In genomic region chr12:131828671-131829350, GRCh38 we compare ENCODE assay signal across 8 cellular contexts. TPM values are rescaled to one million over a fixed set of nuclear protein-coding genes. Genes with fewer than 3 reads are reported as not detected.
DNase-seq lines count a peak whose midpoint lies in the region; ATAC-seq and TF ChIP-seq lines count a peak whose summit lies in the region.

No MANE protein-coding gene starts in this region.

- H3K79me2 ChIP-seq in mesendoderm (ENCODE audit: control insufficient read depth, insufficient read depth, low read length) = no peaks in the 10 kb centered on the region

- H3K4me1 ChIP-seq in mesendoderm (ENCODE audit: control insufficient read depth, low read depth, low read length) = no peaks in the 10 kb centered on the region

- H3K27me3 Mint-ChIP-seq in IgD-negative memory B cell = peaks cover 33% of the 10 kb centered on the region

- peak overlapping the region; percentile 52 for H3K9ac ChIP-seq in mesendoderm (ENCODE audit: low read length)

- WGBS in mesendoderm (ENCODE audit: extremely low coverage, insufficient coverage, low lambda C conversion rate) = no CpG with 5 or more reads among the region's 64 CpGs

- H3K79me1 ChIP-seq in mesendoderm (ENCODE audit: low read length) = no peaks in the 10 kb centered on the region

- peaks cover 4% of the 10 kb centered on the region for H3K27me3 ChIP-seq in mesendoderm (ENCODE audit: insufficient read depth, low read length, poor library complexity)

- H3K9me3 Mint-ChIP-seq in IgD-negative memory B cell = no peaks in the 10 kb centered on the region

- no peaks in the 10 kb centered on the region for H3K36me3 ChIP-seq in mesendoderm (ENCODE audit: control insufficient read depth, insufficient read depth, low read length)

- no peak overlapping the region for H2BK5ac ChIP-seq in mesendoderm (ENCODE audit: low read length)

- H3K23ac ChIP-seq in mesendoderm (ENCODE audit: low read length) = peak overlapping the region; percentile 15

- H2AK5ac ChIP-seq in mesendoderm (ENCODE audit: low read length) = no peak overlapping the region

- no peak overlapping the region for H3K18ac ChIP-seq in mesendoderm (ENCODE audit: low read length)

- no peak overlapping the region for H2BK120ac ChIP-seq in mesendoderm (ENCODE audit: low read depth, low read length)

- H3K27ac ChIP-seq in mesendoderm (ENCODE audit: low read depth, low read length) = no peak overlapping the region

- H3K56ac ChIP-seq in mesendoderm (ENCODE audit: low read length) = peak overlapping the region; percentile 73

- TF ChIP-seq CTCF in cardiac fibroblast (IDR thresholded peaks at IDR 0.05; ENCODE audit: low read depth, low read length) = no peak

- no peak overlapping the region for H4K8ac ChIP-seq in mesendoderm (ENCODE audit: low read depth, low read length)

- H3K4me3 Mint-ChIP-seq in IgD-negative memory B cell = peak overlapping the region; percentile 79 to 89 (median 86)

- H2BK15ac ChIP-seq in mesendoderm (replicated peaks; ENCODE audit: low read depth) = no peak overlapping the region

- H4K5ac ChIP-seq in mesendoderm (ENCODE audit: low read length) = no peak overlapping the region

- H3K27ac Mint-ChIP-seq in IgD-negative memory B cell = peak overlapping the region in 1 of 3 donors; percentile 72

- peak; percentile 67 for DNase-seq in D341Med (ENCODE audit: low spot score)
- DNase-seq in cardiac fibroblast (ENCODE audit: low read depth in 2 of 2) = peak in 1 of 2 donors; percentile 21
- peak; percentile 60 for DNase-seq in mesendoderm
- DNase-seq in NCI-H226 = no peak
- DNase-seq in kidney tubule cell (ENCODE audit: low spot score) = no peak

- peak overlapping the region; percentile 52 for H3K4me2 ChIP-seq in mesendoderm (ENCODE audit: low read length)

- no peak for ATAC-seq in activated CD4-positive, CD25-positive, alpha-beta regulatory T cell treated with anti-CD3 and anti-CD28 coated beads, Interleukin-2, amount 50 U/mL, for 24 hours
- no peak for ATAC-seq in HG02970 (IDR thresholded peaks at IDR 0.05; ENCODE audit: low FRiP score, unreplicated experiment)

- H3K4ac ChIP-seq in mesendoderm (ENCODE audit: low read depth, low read length) = no peak overlapping the region

- no peaks in the 10 kb centered on the region for H3K36me3 Mint-ChIP-seq in IgD-negative memory B cell

- peaks cover 0 to 7% (median 0%) of the 10 kb centered on the region in 3 donors for H3K4me1 Mint-ChIP-seq in IgD-negative memory B cell

- peak overlapping the region; percentile 63 to 69 for H3K4me3 ChIP-seq in cardiac fibroblast (replicated peaks in 1 of 2; ENCODE audit: low read depth in 2 of 2, low read length in 2 of 2)
- peak overlapping the region; percentile 15 for H3K4me3 ChIP-seq in mesendoderm (ENCODE audit: low read length)

RNA-seq across cellular contexts. Expression of gene MMP17, which starts 0.6 kb away (rescaled TPM):
- polyA plus RNA-seq in IgD-negative memory B cell = 3.4 TPM
- polyA plus RNA-seq in mesendoderm (2013, experiment 1 of 2) = 5.5 TPM
- 5.9 TPM for polyA plus RNA-seq in mesendoderm (2013, experiment 2 of 2)

Comparison
In these comparisons a context has a peak if more than half of its experiments do, and no peak if none do; other contexts are left out.
1. DNase-seq: peak in D341Med (single experiment) and mesendoderm (single experiment); none in NCI-H226 (single experiment) and kidney tubule cell (single experiment).